In genomic region chr11:2138075-2138435, GRCh38 we compare ENCODE assay signal across 1 cellular context.
TF ChIP-seq lines count a peak whose summit lies in the region.

No MANE protein-coding gene starts in this region.

TF ChIP-seq in HCT116, 20 proteins besides CTCF, POLR2A, EP300 and RAD21 (continued from another document):
- TF ChIP-seq, protein P1, sequence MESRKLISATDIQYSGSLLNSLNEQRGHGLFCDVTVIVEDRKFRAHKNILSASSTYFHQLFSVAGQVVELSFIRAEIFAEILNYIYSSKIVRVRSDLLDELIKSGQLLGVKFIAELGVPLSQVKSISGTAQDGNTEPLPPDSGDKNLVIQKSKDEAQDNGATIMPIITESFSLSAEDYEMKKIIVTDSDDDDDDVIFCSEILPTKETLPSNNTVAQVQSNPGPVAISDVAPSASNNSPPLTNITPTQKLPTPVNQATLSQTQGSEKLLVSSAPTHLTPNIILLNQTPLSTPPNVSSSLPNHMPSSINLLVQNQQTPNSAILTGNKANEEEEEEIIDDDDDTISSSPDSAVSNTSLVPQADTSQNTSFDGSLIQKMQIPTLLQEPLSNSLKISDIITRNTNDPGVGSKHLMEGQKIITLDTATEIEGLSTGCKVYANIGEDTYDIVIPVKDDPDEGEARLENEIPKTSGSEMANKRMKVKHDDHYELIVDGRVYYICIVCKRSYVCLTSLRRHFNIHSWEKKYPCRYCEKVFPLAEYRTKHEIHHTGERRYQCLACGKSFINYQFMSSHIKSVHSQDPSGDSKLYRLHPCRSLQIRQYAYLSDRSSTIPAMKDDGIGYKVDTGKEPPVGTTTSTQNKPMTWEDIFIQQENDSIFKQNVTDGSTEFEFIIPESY (IDR thresholded peaks at IDR 0.05; ENCODE audit: extremely low read depth, insufficient replicate concordance, low read length), result no peak
- TF ChIP-seq CEBPB (IDR thresholded peaks at IDR 0.05; ENCODE audit: low read depth) (no peak), TCF7L2 (IDR thresholded peaks at IDR 0.05; ENCODE audit: borderline replicate concordance, extremely low read depth, insufficient read depth, insufficient read length) (no peak), EZH2 (IDR thresholded peaks at IDR 0.05) (no peak), MAX (IDR thresholded peaks at IDR 0.05) (no peak), SRF (IDR thresholded peaks at IDR 0.05; ENCODE audit: low read depth) (no peak), CBX3 (IDR thresholded peaks at IDR 0.05; ENCODE audit: low read depth) (no peak)
